ENCODE assay signal across 30 cellular contexts in the genomic region with DNA sequence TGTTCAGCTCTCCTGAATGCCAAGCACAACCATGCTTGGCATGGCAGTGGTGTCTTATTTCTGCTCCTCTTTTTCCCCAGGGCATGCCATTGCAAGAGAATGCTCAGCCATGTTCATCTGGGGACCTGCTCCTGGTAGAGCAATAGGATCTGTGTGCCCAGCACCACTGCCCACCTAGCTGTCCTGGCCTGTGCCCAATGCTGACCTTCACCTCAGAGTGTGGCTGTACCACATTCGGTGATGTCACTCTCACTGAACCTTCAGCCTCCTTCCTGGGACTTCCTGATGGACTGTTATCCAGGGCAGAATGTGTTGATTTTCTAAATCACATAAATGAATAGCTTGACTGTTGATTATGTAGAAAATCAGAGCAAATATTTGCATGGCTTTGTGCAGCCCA. TPM values are rescaled to one million over a fixed set of nuclear protein-coding genes. Genes with fewer than 3 reads are reported as not detected.
"Had no signal": no experiment of that assay in that cellular context is flagged by ENCODE, and none has a peak within 500 bp of the region (broad histone marks: within the 10 kb centered on the region; RNA-seq: fewer than 3 reads in every experiment).

No MANE protein-coding gene starts in this region.

- H3K27ac ChIP-seq: ascending aorta, brain microvascular endothelial cell, colonic mucosa, epithelial cell of prostate, foreskin keratinocyte, gastrocnemius medialis had no signal

- H3K9me3 ChIP-seq: ascending aorta, colonic mucosa, gastrocnemius medialis had no signal

- DNase-seq: activated CD4-positive, alpha-beta memory T cell treated with anti-CD3 and anti-CD28 coated beads, Interleukin-2, amount 10 ng/mL, durations not matched to agents 7 days and 5 days; activated CD4-positive, alpha-beta T cell treated with anti-CD3 and anti-CD28 coated beads for 36 hours; activated CD4-positive, alpha-beta T cell treated with anti-CD3 and anti-CD28 coated beads, Interleukin-2, amount 10 ng/mL, durations not matched to agents 7 days and 5 days; activated CD4-positive, alpha-beta T cell treated with anti-CD3 and anti-CD28 coated beads, Interleukin-2, amount 50 U/mL, for 4 hours; activated CD4-positive, CD25-positive, alpha-beta regulatory T cell; activated CD4-positive, CD25-positive, alpha-beta regulatory T cell treated with anti-CD3 and anti-CD28 coated beads, Interleukin-2, amount 50 U/mL, for 72 hours; activated CD8-positive, alpha-beta memory T cell treated with anti-CD3 and anti-CD28 coated beads, Interleukin-2, amount 50 U/mL, for 48 hours; activated gamma-delta T cell; activated naive CD4-positive, alpha-beta T cell; activated naive CD4-positive, alpha-beta T cell treated with anti-CD3 and anti-CD28 coated beads, Interleukin-2, amount 10 ng/mL, durations not matched to agents 7 days and 5 days; activated naive CD8-positive, alpha-beta T cell treated with anti-CD3 and anti-CD28 coated beads, Interleukin-2, amount 10 ng/mL, durations not matched to agents 7 days and 5 days; activated T-cell treated with anti-CD3 and anti-CD28 coated beads for 4 hours; activated T-cell treated with anti-CD3 and anti-CD28 coated beads, Interleukin-2, amount 50 U/mL, for 24 hours; activated T-cell treated with anti-CD3 and anti-CD28 coated beads, Interleukin-2, amount 50 U/mL, for 72 hours; brain microvascular endothelial cell; caudate nucleus; cerebellar nuclear complex; colonic mucosa; effector CD8-positive, alpha-beta T cell; foreskin keratinocyte; gastrocnemius medialis; glutamatergic neuron; T-helper 2 cell had no signal

- H3K4me1 ChIP-seq: ascending aorta, colonic mucosa, foreskin keratinocyte, gastrocnemius medialis had no signal

- H3K36me3 ChIP-seq: ascending aorta, brain microvascular endothelial cell, colonic mucosa, gastrocnemius medialis had no signal

- H3K4me3 ChIP-seq: ascending aorta, colonic mucosa, gastrocnemius medialis had no signal

- FAIRE-seq: endometrium, endothelial cell of umbilical vein had no signal

- ATAC-seq: activated CD4-positive, alpha-beta T cell treated with anti-CD3 and anti-CD28 coated beads for 36 hours; activated naive CD4-positive, alpha-beta T cell treated with anti-CD3 and anti-CD28 coated beads, Interleukin-2, amount 50 U/mL, for 72 hours; activated T-cell treated with anti-CD3 and anti-CD28 coated beads, Interleukin-2, amount 50 U/mL, for 72 hours; foreskin keratinocyte; gastrocnemius medialis had no signal

- H3K27me3 ChIP-seq: ascending aorta, brain microvascular endothelial cell, colonic mucosa, foreskin keratinocyte, gastrocnemius medialis had no signal

RNA-seq across cellular contexts. Expression of gene AGTR1, which starts 42.0 kb away (rescaled TPM):
- total RNA-seq: activated CD4-positive, alpha-beta memory T cell treated with anti-CD3 and anti-CD28 coated beads, Interleukin-2, amount 10 ng/mL, durations not matched to agents 7 days and 5 days; activated CD4-positive, alpha-beta T cell treated with anti-CD3 and anti-CD28 coated beads for 36 hours; activated CD4-positive, alpha-beta T cell treated with anti-CD3 and anti-CD28 coated beads, Interleukin-2, amount 10 ng/mL, durations not matched to agents 7 days and 5 days; activated naive CD4-positive, alpha-beta T cell treated with anti-CD3 and anti-CD28 coated beads, Interleukin-2, amount 50 U/mL, for 72 hours; activated naive CD8-positive, alpha-beta T cell treated with anti-CD3 and anti-CD28 coated beads, Interleukin-2, amount 10 ng/mL, durations not matched to agents 7 days and 5 days; activated T-cell treated with anti-CD3 and anti-CD28 coated beads, Interleukin-2, amount 50 U/mL, for 72 hours; dermis microvascular lymphatic vessel endothelial cell; endothelial cell of umbilical vein; foreskin keratinocyte; T-helper 1 cell treated with Interleukin-12 subunit alpha and Interleukin-12 subunit beta and Interleukin-4 antibody, amounts not matched to agents 30 ng/mL and 1 ng/mL, for 36 hours had no signal
- polyA plus RNA-seq: endothelial cell of umbilical vein, foreskin keratinocyte had no signal
